In the genomic region with DNA sequence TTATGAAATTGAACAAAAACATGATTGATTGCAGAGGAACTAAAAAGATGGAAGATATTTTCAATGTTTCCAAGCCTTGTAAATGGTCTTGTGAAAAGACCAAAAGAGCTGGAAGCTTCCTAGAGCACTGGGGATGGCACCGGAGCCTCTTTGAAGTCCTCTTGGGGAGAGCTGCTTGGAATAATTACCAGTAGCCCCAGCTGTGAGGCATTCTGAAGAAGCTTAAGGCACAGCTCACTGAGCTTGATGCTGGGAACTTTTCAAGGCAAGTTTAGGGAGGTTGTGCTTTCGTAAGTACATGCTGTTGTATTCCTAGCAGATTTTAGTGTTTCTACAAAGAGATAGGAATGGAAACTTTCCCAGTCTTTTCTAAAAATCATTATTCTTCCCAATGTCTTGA, we compare ENCODE assay signal across 23 cellular contexts. TPM values are rescaled to one million over a fixed set of nuclear protein-coding genes. Genes with fewer than 3 reads are reported as not detected.
DNase-seq lines count a peak whose midpoint lies in the region; ATAC-seq and TF ChIP-seq lines count a peak whose summit lies in the region.
"Had no signal": no experiment of that assay in that cellular context is flagged by ENCODE, and none has a peak within 500 bp of the region (broad histone marks: within the 10 kb centered on the region; RNA-seq: fewer than 3 reads in every experiment).

No MANE protein-coding gene starts in this region.

- H3F3A ChIP-seq in GM23338 (replicated peaks; ENCODE audit: low read depth): no peaks in the 10 kb centered on the region
- H3F3A ChIP-seq in neural progenitor cell (ENCODE audit: low read depth): peaks cover 22% of the 10 kb centered on the region
- H3F3A ChIP-seq in PC-3 (ENCODE audit: low read length, unreplicated experiment): no peaks in the 10 kb centered on the region

- DNase-seq in GM23338 (ENCODE audit: low spot score) (no peak), NCI-H82 (lab: John Stamatoyannopoulos, UW) (peak; percentile 94), neural progenitor cell (ENCODE audit: low spot score) (peak; percentile 86), PC-3 (no peak)
- no peak for DNase-seq in activated CD4-positive, CD25-positive, alpha-beta regulatory T cell treated with anti-CD3 and anti-CD28 coated beads, Interleukin-2, amount 50 U/mL, for 72 hours
- DNase-seq in NK-92 treated with Interleukin-12 subunit alpha and Interleukin-12 subunit beta, amount 100 ng/mL, for 24 hours (lab: John Stamatoyannopoulos, UW): no peak
- DNase-seq in activated T-cell treated with anti-CD3 and anti-CD28 coated beads, Interleukin-2, amount 50 U/mL, for 72 hours: no peak
- DNase-seq: 8988T; CD4-positive, alpha-beta memory T cell; DMS 273 treated with DMSO at 0.1 percent for 48 hours; DMS53; DND-41; EL; H9 had no signal

- H3K9me3 Mint-ChIP-seq in GM23338: no peaks in the 10 kb centered on the region
- no peaks in the 10 kb centered on the region for H3K9me3 Mint-ChIP-seq in neural progenitor cell
- H3K9me3 Mint-ChIP-seq in activated T-cell treated with anti-CD3 and anti-CD28 coated beads, Interleukin-2, amount 50 U/mL, for 72 hours: no peaks in the 10 kb centered on the region
- H3K9me3 Mint-ChIP-seq: H9 had no signal

- H3K4me1 ChIP-seq in GM23338 (ENCODE audit: insufficient read depth) (no peaks in the 10 kb centered on the region), ectodermal cell (ENCODE audit: control insufficient read depth, insufficient read depth, low read length) (peaks cover 3% of the 10 kb centered on the region), neural progenitor cell (peaks cover 40% of the 10 kb centered on the region), PC-3 (ENCODE audit: insufficient read depth, low read length) (no peaks in the 10 kb centered on the region)

- H3K4me2 ChIP-seq in GM23338 (no peak overlapping the region), neural progenitor cell (peak overlapping the region; percentile 62), PC-3 (ENCODE audit: low read length) (no peak overlapping the region)
- H3K4me2 ChIP-seq: BLaER1 had no signal

- H3K36me3 ChIP-seq in GM23338 (ENCODE audit: insufficient read depth) (no peaks in the 10 kb centered on the region), ectodermal cell (ENCODE audit: control insufficient read depth, insufficient read depth, low read length) (no peaks in the 10 kb centered on the region), neural progenitor cell (no peaks in the 10 kb centered on the region), PC-3 (ENCODE audit: low read depth, low read length) (no peaks in the 10 kb centered on the region)
- H3K36me3 ChIP-seq: BLaER1 had no signal

- H3K9ac ChIP-seq in neural progenitor cell (no peak overlapping the region), PC-3 (ENCODE audit: low read length) (no peak overlapping the region)
- H3K9ac ChIP-seq: BLaER1 had no signal

- H3K4me3 ChIP-seq in GM23338 (no peak overlapping the region), ectodermal cell (ENCODE audit: insufficient read depth, low read depth, low read length) (no peak overlapping the region), neural progenitor cell (no peak overlapping the region), PC-3 (ENCODE audit: low read length) (no peak overlapping the region)
- H3K4me3 ChIP-seq: BLaER1, GM12878 had no signal

- CTCF ChIA-PET in PC-3 (lab: Charles Lee): no interaction called here

- H2AFZ ChIP-seq in GM23338 (peak overlapping the region; percentile 64), neural progenitor cell (replicated peaks) (no peak overlapping the region), PC-3 (ENCODE audit: low read length) (no peak overlapping the region)

- H4K20me1 ChIP-seq in GM23338 (replicated peaks; ENCODE audit: insufficient read depth): no peaks in the 10 kb centered on the region
- H4K20me1 ChIP-seq in neural progenitor cell (ENCODE audit: low read depth): peaks cover 4% of the 10 kb centered on the region
- no peaks in the 10 kb centered on the region for H4K20me1 ChIP-seq in PC-3 (ENCODE audit: low read length)
- H4K20me1 ChIP-seq: BLaER1 had no signal

- WGBS in ectodermal cell, 2 experiments: 20 to 39% methylated on average over 2 of the region's 2 CpGs

- H3K36me3 Mint-ChIP-seq in GM23338 (ENCODE audit: low read depth) (no peaks in the 10 kb centered on the region), neural progenitor cell (no peaks in the 10 kb centered on the region)
- no peaks in the 10 kb centered on the region for H3K36me3 Mint-ChIP-seq in activated T-cell treated with anti-CD3 and anti-CD28 coated beads, Interleukin-2, amount 50 U/mL, for 72 hours (ENCODE audit: insufficient read depth in 2 of 2)
- H3K36me3 Mint-ChIP-seq: CD14-positive monocyte; CD4-positive, alpha-beta memory T cell had no signal

- no peaks in the 10 kb centered on the region for H3K9me2 ChIP-seq in GM23338 (ENCODE audit: insufficient read depth)
- no peaks in the 10 kb centered on the region for H3K9me2 ChIP-seq in PC-3 (replicated peaks; ENCODE audit: low read length)

- no peaks in the 10 kb centered on the region for H3K9me3 ChIP-seq in ectodermal cell (ENCODE audit: control insufficient read depth, low read length)
- no peaks in the 10 kb centered on the region for H3K9me3 ChIP-seq in neural progenitor cell (ENCODE audit: low read depth)
- H3K9me3 ChIP-seq in PC-3 (ENCODE audit: low read length): no peaks in the 10 kb centered on the region
- H3K9me3 ChIP-seq: BLaER1 had no signal

- H3K4me3 Mint-ChIP-seq in GM23338 (no peak overlapping the region), neural progenitor cell (no peak overlapping the region)
- H3K4me3 Mint-ChIP-seq in activated T-cell treated with anti-CD3 and anti-CD28 coated beads, Interleukin-2, amount 50 U/mL, for 72 hours: no peak overlapping the region
- H3K4me3 Mint-ChIP-seq: CD14-positive monocyte; CD4-positive, alpha-beta memory T cell; H9 had no signal

- no peaks in the 10 kb centered on the region for H3K27me3 Mint-ChIP-seq in GM23338 (ENCODE audit: insufficient read depth, low read depth, poor library complexity)
- H3K27me3 Mint-ChIP-seq in neural progenitor cell (ENCODE audit: insufficient read depth, low read depth): no peaks in the 10 kb centered on the region
- H3K27me3 Mint-ChIP-seq in activated T-cell treated with anti-CD3 and anti-CD28 coated beads, Interleukin-2, amount 50 U/mL, for 72 hours (ENCODE audit: low read depth): no peaks in the 10 kb centered on the region

- H3K27me3 ChIP-seq in GM23338 (ENCODE audit: insufficient read depth) (no peaks in the 10 kb centered on the region), ectodermal cell (ENCODE audit: control insufficient read depth, insufficient read depth, low read length, poor library complexity, severe bottlenecking) (no peaks in the 10 kb centered on the region), neural progenitor cell (peaks cover under 1% of the 10 kb centered on the region), PC-3 (ENCODE audit: low read length) (no peaks in the 10 kb centered on the region)
- H3K27me3 ChIP-seq: BLaER1 had no signal

- no peak overlapping the region for H3K27ac Mint-ChIP-seq in GM23338
- H3K27ac Mint-ChIP-seq in neural progenitor cell: peak overlapping the region; percentile 70
- no peak overlapping the region for H3K27ac Mint-ChIP-seq in activated T-cell treated with anti-CD3 and anti-CD28 coated beads, Interleukin-2, amount 50 U/mL, for 72 hours
- H3K27ac Mint-ChIP-seq: CD14-positive monocyte; CD4-positive, alpha-beta memory T cell; H9 had no signal

- no peaks in the 10 kb centered on the region for H3K79me2 ChIP-seq in GM23338 (replicated peaks; ENCODE audit: insufficient read depth)
- no peaks in the 10 kb centered on the region for H3K79me2 ChIP-seq in neural progenitor cell (ENCODE audit: low read depth)
- no peaks in the 10 kb centered on the region for H3K79me2 ChIP-seq in PC-3 (ENCODE audit: low read length)

- no peak for TF ChIP-seq CTCF in GM23338 (conservative IDR thresholded peaks at IDR 0.05; ENCODE audit: low read depth in 2 of 2)
- no peak for TF ChIP-seq CTCF in neural progenitor cell (IDR thresholded peaks at IDR 0.05)
- TF ChIP-seq CTCF in PC-3 (conservative IDR thresholded peaks at IDR 0.05; ENCODE audit: low read depth, low read length): no peak

- BruUV-seq in PC-3 (replicated peaks; lab: Mats Ljungman, UMichigan): no TSS peak

- POLR2A ChIA-PET in PC-3 (lab: Charles Lee; ENCODE audit: unreplicated experiment): no interaction called here

- peaks cover 5% of the 10 kb centered on the region; the same call in 2 of the 3 replicates for H3K4me1 Mint-ChIP-seq in GM23338
- H3K4me1 Mint-ChIP-seq in neural progenitor cell: peaks cover 34% of the 10 kb centered on the region
- peaks cover 5% of the 10 kb centered on the region for H3K4me1 Mint-ChIP-seq in activated T-cell treated with anti-CD3 and anti-CD28 coated beads, Interleukin-2, amount 50 U/mL, for 72 hours (ENCODE audit: low read depth)

- ATAC-seq in GM23338 (peak; percentile 73), PC-3 (no peak)
- no peak for ATAC-seq in activated T-cell treated with anti-CD3 and anti-CD28 coated beads, Interleukin-2, amount 50 U/mL, for 72 hours (replicated peaks in 1 of 2)
- ATAC-seq: GM12878 had no signal

- intact Hi-C loops in PC-3 (cut with micrococcal nuclease): no loop called here

- no peak overlapping the region for H3K27ac ChIP-seq in GM23338 (ENCODE audit: low read depth)
- peak overlapping the region; percentile 19 for H3K27ac ChIP-seq in ectodermal cell (ENCODE audit: insufficient read depth, low read depth, low read length, poor library complexity, severe bottlenecking)
- H3K27ac ChIP-seq in neural progenitor cell: peak overlapping the region; percentile 39
- no peak overlapping the region for H3K27ac ChIP-seq in PC-3 (ENCODE audit: low read length)
- H3K27ac ChIP-seq: BLaER1 had no signal

TF ChIP-seq in GM23338, 12 proteins besides CTCF, POLR2A, EP300 and RAD21 (continues in another document):
- TF ChIP-seq, protein P1, sequence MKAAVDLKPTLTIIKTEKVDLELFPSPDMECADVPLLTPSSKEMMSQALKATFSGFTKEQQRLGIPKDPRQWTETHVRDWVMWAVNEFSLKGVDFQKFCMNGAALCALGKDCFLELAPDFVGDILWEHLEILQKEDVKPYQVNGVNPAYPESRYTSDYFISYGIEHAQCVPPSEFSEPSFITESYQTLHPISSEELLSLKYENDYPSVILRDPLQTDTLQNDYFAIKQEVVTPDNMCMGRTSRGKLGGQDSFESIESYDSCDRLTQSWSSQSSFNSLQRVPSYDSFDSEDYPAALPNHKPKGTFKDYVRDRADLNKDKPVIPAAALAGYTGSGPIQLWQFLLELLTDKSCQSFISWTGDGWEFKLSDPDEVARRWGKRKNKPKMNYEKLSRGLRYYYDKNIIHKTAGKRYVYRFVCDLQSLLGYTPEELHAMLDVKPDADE (IDR thresholded peaks at IDR 0.05): no peak
- TF ChIP-seq JUNB (IDR thresholded peaks at IDR 0.05; ENCODE audit: unreplicated experiment) (no peak), POLR2AphosphoS5 (IDR thresholded peaks at IDR 0.05; ENCODE audit: low read depth) (no peak)

RNA-seq across cellular contexts. Expression of gene PDZRN4, which starts 13.9 kb away (rescaled TPM):
- total RNA-seq in GM23338 (2014; rRNA removed; shearing (Covaris generic)): 0.90 TPM in 1 of 2 replicates, not detected in the other
- polyA plus RNA-seq in GM23338 (2016; fragmentation: Nextera tagmentation; extraction: Ambion mirVana): not detected in 2 replicates
- polyA plus RNA-seq in ectodermal cell (2013, experiment 1 of 4): 0.28 TPM
- polyA plus RNA-seq in ectodermal cell (2013, experiment 2 of 4): 0.39 TPM
- 0.37 TPM for polyA plus RNA-seq in ectodermal cell (2013, experiment 3 of 4)
- polyA plus RNA-seq in ectodermal cell (2013, experiment 4 of 4): 0.41 TPM
- 0.06 and 0.09 TPM in 2 replicates for total RNA-seq in neural progenitor cell (ENCODE audit: low replicate concordance)
- total RNA-seq in activated T-cell treated with anti-CD3 and anti-CD28 coated beads, Interleukin-2, amount 50 U/mL, for 72 hours: not detected
- not detected in 2 replicates for total RNA-seq in PC-3 (2014; rRNA removed)
- total RNA-seq: A673; CD4-positive, alpha-beta memory T cell; G401; GM12878; H1; H9; HT-29 had no signal
- polyA plus RNA-seq: AG04450; CD14-positive monocyte; CD4-positive, alpha-beta memory T cell; H1 had no signal

Comparison
In these comparisons a context has a peak if more than half of its experiments do, and no peak if none do; other contexts are left out.
1. DNase-seq: peak in NCI-H82 (single experiment) and neural progenitor cell (single experiment); none in GM23338 (single experiment), activated CD4-positive, CD25-positive, alpha-beta regulatory T cell treated with anti-CD3 and anti-CD28 coated beads, Interleukin-2, amount 50 U/mL, for 72 hours (single experiment), NK-92 treated with Interleukin-12 subunit alpha and Interleukin-12 subunit beta, amount 100 ng/mL, for 24 hours (single experiment), activated T-cell treated with anti-CD3 and anti-CD28 coated beads, Interleukin-2, amount 50 U/mL, for 72 hours (0 of 2) and PC-3 (single experiment).
2. H3K27ac ChIP-seq: peak in ectodermal cell (single experiment) and neural progenitor cell (single experiment); none in GM23338 (single experiment) and PC-3 (single experiment).